18 cellular contexts compared by ENCODE assay signal in the genomic region with DNA sequence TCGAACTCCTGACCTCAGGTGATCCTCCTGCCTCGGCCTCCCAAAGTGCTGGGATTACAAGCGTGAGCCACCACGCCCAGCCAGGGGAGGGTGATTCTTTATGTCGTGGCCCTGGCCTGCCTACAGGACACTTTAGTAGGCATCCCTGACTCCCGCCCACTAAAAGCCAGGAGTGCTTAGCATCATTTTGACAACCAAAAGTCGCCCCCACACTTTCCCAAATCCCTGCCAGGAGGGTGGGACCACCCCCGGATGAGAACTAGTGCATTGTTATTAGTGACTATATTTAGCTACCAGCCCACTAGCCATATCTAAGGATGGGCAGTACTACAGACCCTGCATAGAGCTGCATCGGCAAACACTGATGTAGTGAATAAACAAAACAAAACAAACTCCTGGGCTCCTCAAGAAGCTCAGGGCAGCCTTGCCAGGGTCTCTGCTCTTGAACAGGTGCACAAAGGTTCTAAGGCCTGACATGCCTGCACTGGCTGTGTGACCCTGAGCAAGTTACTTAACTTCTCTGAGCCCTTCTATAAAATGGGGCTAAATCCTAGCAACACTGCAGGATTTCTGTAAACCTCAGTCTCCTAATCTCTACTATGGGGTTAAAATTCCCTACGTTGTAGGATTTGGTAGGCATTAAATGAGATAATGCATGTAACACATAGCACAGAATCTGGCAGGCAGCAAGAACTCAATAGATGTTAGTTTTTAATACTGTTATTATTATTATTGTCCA. TPM values are rescaled to one million over a fixed set of nuclear protein-coding genes. Genes with fewer than 3 reads are reported as not detected.
DNase-seq lines count a peak whose midpoint lies in the region; ATAC-seq and TF ChIP-seq lines count a peak whose summit lies in the region.
"Had no signal": no experiment of that assay in that cellular context is flagged by ENCODE, and none has a peak within 500 bp of the region (broad histone marks: within the 10 kb centered on the region; RNA-seq: fewer than 3 reads in every experiment).

No MANE protein-coding gene starts in this region.

- H3K4me1 ChIP-seq in Karpas-422 (ENCODE audit: low read length) (peaks cover 17% of the 10 kb centered on the region), mammary epithelial cell (ENCODE audit: insufficient read depth, low read length) (peaks cover 14% of the 10 kb centered on the region)

- peak overlapping the region; percentile 91 for H3K4me3 Mint-ChIP-seq in activated naive CD8-positive, alpha-beta T cell
- no peak overlapping the region for H3K4me3 Mint-ChIP-seq in activated naive CD8-positive, alpha-beta T cell treated with anti-CD3 and anti-CD28 coated beads, Interleukin-2, amount 50 U/mL, for 24 hours

- peaks cover 49% of the 10 kb centered on the region for H3K79me2 ChIP-seq in Karpas-422 (ENCODE audit: low read length)
- peaks cover 45% of the 10 kb centered on the region for H3K79me2 ChIP-seq in mammary epithelial cell (ENCODE audit: insufficient read depth, low read length)
- peaks cover 10% of the 10 kb centered on the region for H3K79me2 ChIP-seq in neural cell (replicated peaks; ENCODE audit: insufficient read depth, low read length)

- no peaks in the 10 kb centered on the region for H3K27me3 Mint-ChIP-seq in activated naive CD8-positive, alpha-beta T cell
- no peaks in the 10 kb centered on the region for H3K27me3 Mint-ChIP-seq in activated naive CD8-positive, alpha-beta T cell treated with anti-CD3 and anti-CD28 coated beads, Interleukin-2, amount 50 U/mL, for 24 hours
- H3K27me3 Mint-ChIP-seq: memory B cell had no signal

- no peaks in the 10 kb centered on the region for H3K9me3 Mint-ChIP-seq in activated naive CD8-positive, alpha-beta T cell (ENCODE audit: low read depth)
- no peaks in the 10 kb centered on the region for H3K9me3 Mint-ChIP-seq in activated naive CD8-positive, alpha-beta T cell treated with anti-CD3 and anti-CD28 coated beads, Interleukin-2, amount 50 U/mL, for 24 hours
- H3K9me3 Mint-ChIP-seq: memory B cell had no signal

- intact Hi-C loops in mammary epithelial cell (cut with micrococcal nuclease) (no loop called here), posterior cingulate gyrus (cut with DNase I) (no loop called here)

- peaks cover 25% of the 10 kb centered on the region for H3K4me1 Mint-ChIP-seq in activated naive CD8-positive, alpha-beta T cell (ENCODE audit: low read depth)
- peaks cover 24% of the 10 kb centered on the region for H3K4me1 Mint-ChIP-seq in activated naive CD8-positive, alpha-beta T cell treated with anti-CD3 and anti-CD28 coated beads, Interleukin-2, amount 50 U/mL, for 24 hours

- H3K27ac ChIP-seq in Karpas-422 (ENCODE audit: low read length) (no peak overlapping the region), mammary epithelial cell (ENCODE audit: insufficient read depth, low read depth, low read length) (no peak overlapping the region), neural cell (ENCODE audit: low read length) (no peak overlapping the region)

- H2AFZ ChIP-seq in Karpas-422 (ENCODE audit: low read length) (no peak overlapping the region), mammary epithelial cell (ENCODE audit: low read depth, low read length) (no peak overlapping the region), neural cell (ENCODE audit: low read depth, low read length) (no peak overlapping the region)

- H3K4me2 ChIP-seq in Karpas-422 (ENCODE audit: low read depth, low read length, poor library complexity, severe bottlenecking) (peak overlapping the region; percentile 96), mammary epithelial cell (ENCODE audit: insufficient read depth, low read depth, low read length) (no peak overlapping the region), neural cell (ENCODE audit: low read length) (no peak overlapping the region)

- in situ Hi-C loops in mammary epithelial cell (cut with MboI; ENCODE audit: low sequenced_read_pairs in 2 of 2): no loop called here

- peaks cover 2% of the 10 kb centered on the region for H3K36me3 Mint-ChIP-seq in activated naive CD8-positive, alpha-beta T cell
- H3K36me3 Mint-ChIP-seq in activated naive CD8-positive, alpha-beta T cell treated with anti-CD3 and anti-CD28 coated beads, Interleukin-2, amount 50 U/mL, for 24 hours (ENCODE audit: low read depth): peaks cover 16% of the 10 kb centered on the region
- H3K36me3 Mint-ChIP-seq: memory B cell had no signal

- H3K36me3 ChIP-seq in Karpas-422 (ENCODE audit: insufficient read depth, low read length) (no peaks in the 10 kb centered on the region), mammary epithelial cell (ENCODE audit: insufficient read depth, low read length) (peaks cover 4% of the 10 kb centered on the region), neural cell (ENCODE audit: insufficient read depth, low read length) (no peaks in the 10 kb centered on the region)

- no peak for DNase-seq in activated naive CD8-positive, alpha-beta T cell treated with anti-CD3 and anti-CD28 coated beads, Interleukin-2, amount 50 U/mL, for 24 hours
- DNase-seq in Karpas-422: no peak
- no peak for DNase-seq in mammary epithelial cell
- DNase-seq in T1000 (lab: John Stamatoyannopoulos, UW): no peak
- DNase-seq in posterior cingulate gyrus: no peak
- DNase-seq: activated CD8-positive, alpha-beta memory T cell treated with anti-CD3 and anti-CD28 coated beads, Interleukin-2, amount 50 U/mL, for 48 hours; activated naive CD4-positive, alpha-beta T cell treated with anti-CD3 and anti-CD28 coated beads, Interleukin-2, amount 50 U/mL, for 16 hours; esophagus squamous epithelium; glutamatergic neuron; IMR-90; NCI-H2081 treated with DMSO at 0.1 percent for 48 hours; NCI-H510A treated with DMSO at 0.1 percent for 48 hours had no signal

- dilution Hi-C loops in mammary epithelial cell (cut with HindIII; ENCODE audit: low sequenced_read_pairs): no loop called here

- no peaks in the 10 kb centered on the region for H3K9me3 ChIP-seq in Karpas-422 (ENCODE audit: low read length)
- H3K9me3 ChIP-seq in mammary epithelial cell (replicated peaks; ENCODE audit: insufficient read depth, low read length): no peaks in the 10 kb centered on the region
- H3K9me3 ChIP-seq in neural cell (ENCODE audit: low read length): no peaks in the 10 kb centered on the region
- H3K9me3 ChIP-seq: esophagus squamous epithelium, vagina had no signal

- no peaks in the 10 kb centered on the region for H3K9me2 ChIP-seq in Karpas-422 (replicated peaks; ENCODE audit: insufficient read depth, low read length)
- no peaks in the 10 kb centered on the region for H3K9me2 ChIP-seq in neural cell (ENCODE audit: insufficient read depth, low read length)

- 84% methylated on average over 10 of the region's 10 CpGs for WGBS in mammary epithelial cell (ENCODE audit: low coverage, missing lambda C conversion rate)

- no peaks in the 10 kb centered on the region for H3K27me3 ChIP-seq in Karpas-422 (ENCODE audit: low read length)
- H3K27me3 ChIP-seq in mammary epithelial cell (ENCODE audit: insufficient read depth, low read length): no peaks in the 10 kb centered on the region
- H3K27me3 ChIP-seq in neural cell (ENCODE audit: insufficient read depth, low read depth, low read length): no peaks in the 10 kb centered on the region
- H3K27me3 ChIP-seq: esophagus squamous epithelium, vagina had no signal

- no peak for TF ChIP-seq CTCF in mammary epithelial cell (conservative IDR thresholded peaks at IDR 0.05 in 1 of 2, IDR thresholded peaks at IDR 0.05 in 1 of 2; ENCODE audit: extremely low read depth in 1 of 2, insufficient read depth in 1 of 2, low read depth in 1 of 2, low read length in 2 of 2)
- TF ChIP-seq CTCF in neural cell (IDR thresholded peaks at IDR 0.05; ENCODE audit: poor library complexity, severe bottlenecking): no peak

- BruUV-seq in mammary epithelial cell (replicated peaks; lab: Mats Ljungman, UMichigan): TSS peak; percentile 20

- TF ChIP-seq RAD21 in neural cell (conservative IDR thresholded peaks at IDR 0.05): no peak

- H4K20me1 ChIP-seq in Karpas-422 (ENCODE audit: insufficient read depth, low read depth, low read length) (no peaks in the 10 kb centered on the region), mammary epithelial cell (ENCODE audit: insufficient read depth, low read length) (no peaks in the 10 kb centered on the region), neural cell (ENCODE audit: insufficient read depth) (no peaks in the 10 kb centered on the region)

- H3K4me3 ChIP-seq in Karpas-422 (ENCODE audit: low read length) (no peak overlapping the region), mammary epithelial cell (replicated peaks in 1 of 3; ENCODE audit: insufficient read depth in 1 of 3, low read depth in 2 of 3, low read length in 3 of 3) (no peak overlapping the region), neural cell (ENCODE audit: low read length) (peak overlapping the region; percentile 96)

- TF ChIP-seq EP300 in neural cell (conservative IDR thresholded peaks at IDR 0.05; ENCODE audit: poor library complexity, severe bottlenecking): no peak

- no peak for ATAC-seq in activated naive CD8-positive, alpha-beta T cell treated with anti-CD3 and anti-CD28 coated beads, Interleukin-2, amount 50 U/mL, for 24 hours
- no peak for ATAC-seq in HG03442 (IDR thresholded peaks at IDR 0.05; ENCODE audit: unreplicated experiment)
- ATAC-seq: activated CD4-positive, CD25-positive, alpha-beta regulatory T cell treated with anti-CD3 and anti-CD28 coated beads, Interleukin-2, amount 50 U/mL, for 24 hours had no signal

- H3F3A ChIP-seq in neural cell (ENCODE audit: insufficient read depth, low read length, poor library complexity, severe bottlenecking): no peaks in the 10 kb centered on the region

- CTCF ChIA-PET in mammary epithelial cell (lab: Charles Lee; ENCODE audit: low non-redundant PET): no interaction called here

- H3K9ac ChIP-seq in Karpas-422 (ENCODE audit: low read length) (no peak overlapping the region), mammary epithelial cell (ENCODE audit: insufficient read depth, low read length) (no peak overlapping the region), neural cell (ENCODE audit: low read length) (no peak overlapping the region)

- no peak overlapping the region for H3K27ac Mint-ChIP-seq in activated naive CD8-positive, alpha-beta T cell
- H3K27ac Mint-ChIP-seq in activated naive CD8-positive, alpha-beta T cell treated with anti-CD3 and anti-CD28 coated beads, Interleukin-2, amount 50 U/mL, for 24 hours: no peak overlapping the region
- H3K27ac Mint-ChIP-seq: memory B cell had no signal

TF ChIP-seq in neural cell, 6 proteins besides CTCF, POLR2A, EP300 and RAD21 (continues in another document):
- TF ChIP-seq TAF1 (IDR thresholded peaks at IDR 0.05; ENCODE audit: low read depth) (no peak), MXI1 (conservative IDR thresholded peaks at IDR 0.05; ENCODE audit: poor library complexity, severe bottlenecking) (no peak), POLR2AphosphoS5 (IDR thresholded peaks at IDR 0.05) (no peak)

RNA-seq across cellular contexts. Expression of a gene that starts 2.2 kb away (rescaled TPM):
- 11.7 and 15.5 TPM in 2 replicates for total RNA-seq in Karpas-422 (2014; rRNA removed; shearing (Covaris generic); ENCODE audit: low replicate concordance)
- 10 to 100 TPM; 24.8 to 26.0 TPM for total RNA-seq in mammary epithelial cell
- polyA plus RNA-seq in mammary epithelial cell (25.6 TPM), neural cell (29.2 and 38.0 TPM in 2 replicates)
- polyA minus RNA-seq in mammary epithelial cell (33.6 TPM), neural cell (28.5 and 32.4 TPM in 2 replicates)

RNA-seq across cellular contexts. Expression of a gene that starts 57.9 kb away (rescaled TPM):
- 173 and 181 TPM in 2 replicates for total RNA-seq in Karpas-422 (2014; rRNA removed; shearing (Covaris generic); ENCODE audit: low replicate concordance)
- total RNA-seq in mammary epithelial cell: 100 to 1,000 TPM in 1 of 2 donors, 10 to 100 TPM in 1; 85.1 to 118 TPM
- polyA plus RNA-seq in mammary epithelial cell (121 TPM), neural cell (199 and 272 TPM in 2 replicates)
- polyA minus RNA-seq in mammary epithelial cell (136 TPM), neural cell (158 and 178 TPM in 2 replicates)
